In genomic region chr16:49484454-49484853, GRCh38 we compare ENCODE assay signal across 8 cellular contexts.
DNase-seq lines count a peak whose midpoint lies in the region; ATAC-seq, FAIRE-seq and TF ChIP-seq lines count a peak whose summit lies in the region.

No MANE protein-coding gene starts in this region.

- H3K4me3 ChIP-seq in K562 = no peak overlapping the region
- peak overlapping the region; percentile 2 for H3K4me3 ChIP-seq in lower leg skin (ENCODE audit: low read depth, poor library complexity, severe bottlenecking)
- no peak overlapping the region for H3K4me3 ChIP-seq in thyroid gland (replicated peaks in 1 of 3)

- H3K27me3 ChIP-seq in K562 (ENCODE audit: control insufficient read depth in 2 of 2, insufficient read depth in 2 of 2, low read length in 2 of 2) (peaks cover 0 to 15% of the 10 kb centered on the region in 2 experiments; a peak in 3 of 5 replicates), thyroid gland (no peaks in the 10 kb centered on the region)

- peak; percentile 77 for DNase-seq in GM12892 (ENCODE audit: insufficient read length)
- DNase-seq in K562 (ENCODE audit: extremely low read depth in 1 of 4, low spot score in 3 of 4) = peak; percentile 53 to 97 (median 93)
- peak; percentile 41 to 93 for DNase-seq in lower leg skin (ENCODE audit: low spot score in 2 of 2)
- peak; percentile 61 to 72 for DNase-seq in thyroid gland
- DNase-seq in stimulated activated naive CD4-positive, alpha-beta T cell treated with Interleukin-2 at 50 U/mL for 16 hours (lab: John Stamatoyannopoulos, UW) = no peak
- DNase-seq in dedifferentiated amniotic fluid mesenchymal stem cell (ENCODE audit: extremely low spot score) = no peak

- H3K36me3 ChIP-seq in K562 (ENCODE audit: control insufficient read depth, insufficient read depth, low read length) (no peaks in the 10 kb centered on the region), thyroid gland (no peaks in the 10 kb centered on the region)

- H2AFZ ChIP-seq in K562 (ENCODE audit: low read depth, low read length) = no peak overlapping the region

- TF ChIP-seq CTCF in K562 (IDR thresholded peaks at IDR 0.05 in 2 of 3, conservative IDR thresholded peaks at IDR 0.05 in 1 of 3; ENCODE audit: insufficient read depth in 2 of 3, low read depth in 1 of 3, low read length in 3 of 3) = no peak
- TF ChIP-seq CTCF in lower leg skin (IDR thresholded peaks at IDR 0.05) = no peak
- no peak for TF ChIP-seq CTCF in thyroid gland (IDR thresholded peaks at IDR 0.05)

- no peak for TF ChIP-seq EP300 in K562 (IDR thresholded peaks at IDR 0.05; ENCODE audit: low read length)

- in situ Hi-C loops in K562 (cut with MboI) = no loop called here

- intact Hi-C loops in K562 (cut with micrococcal nuclease) = no loop called here
- intact Hi-C loops in lower leg skin (cut with DNase I; ENCODE audit: low total_unique reads) = no loop called here
- intact Hi-C loops in thyroid gland (cut with DNase I) = no loop called here

- no peak overlapping the region for H3K27ac ChIP-seq in K562 (ENCODE audit: extremely low read depth, low read depth, low read length)
- peak overlapping the region in 1 of 3 donors; percentile 27 for H3K27ac ChIP-seq in thyroid gland

- POLR2A ChIA-PET in K562 (lab: Yijun Ruan, JAX) = no interaction called here

- no TSS peak for BruUV-seq in K562 (replicated peaks; lab: Mats Ljungman, UMichigan)

- no peaks in the 10 kb centered on the region for H3K79me2 ChIP-seq in K562 (ENCODE audit: control insufficient read depth, insufficient read depth, low read length)

- H3K9me3 ChIP-seq in K562 (replicated peaks; ENCODE audit: control insufficient read depth, insufficient read depth, low read depth, low read length) (no peaks in the 10 kb centered on the region), thyroid gland (no peaks in the 10 kb centered on the region)

- no peak for FAIRE-seq in GM12892 (lab: Jason Lieb, UNC)
- FAIRE-seq in K562 (lab: Jason Lieb, UNC) = peak; percentile 23

- no peaks in the 10 kb centered on the region for H4K20me1 ChIP-seq in K562 (replicated peaks; ENCODE audit: control insufficient read depth, insufficient read depth, low read length)

- H3K9ac ChIP-seq in K562 (ENCODE audit: insufficient read depth in 1 of 2, low read depth in 2 of 2, low read length in 2 of 2) = no peak overlapping the region

- no peak overlapping the region for H3K4me2 ChIP-seq in K562 (ENCODE audit: insufficient read depth, low read length)

- H3K4me1 ChIP-seq in K562 (replicated peaks in 1 of 2; ENCODE audit: control insufficient read depth in 2 of 2, insufficient read depth in 2 of 2, low read length in 2 of 2) = peaks cover 0 to 9% of the 10 kb centered on the region in 2 experiments; a peak in 1 of 5 replicates
- H3K4me1 ChIP-seq in thyroid gland = peaks cover 6 to 9% of the 10 kb centered on the region in 2 donors

- TF ChIP-seq RAD21 in K562 (CRISPR knock-in tag; conservative IDR thresholded peaks at IDR 0.05 in 1 of 2, IDR thresholded peaks at IDR 0.05 in 1 of 2) = no peak

- 6% methylated on average over 7 of the region's 18 CpGs for WGBS in K562 (ENCODE audit: insufficient coverage, low coverage, missing lambda C conversion rate)
- WGBS in lower leg skin, 2 donors = 1 to 3% methylated on average over 18 of the region's 18 CpGs
- 3 to 9% methylated on average over 17 to 18 of the region's 18 CpGs for WGBS in thyroid gland, 2 donors

- no peaks in the 10 kb centered on the region for H3K9me1 ChIP-seq in K562 (ENCODE audit: control insufficient read depth, insufficient read depth, low read length)

- peak; percentile 80 for ATAC-seq in HG03442 (IDR thresholded peaks at IDR 0.05; ENCODE audit: unreplicated experiment)
- peak; percentile 100 for ATAC-seq in K562
- no peak for ATAC-seq in GM21447 (IDR thresholded peaks at IDR 0.05; ENCODE audit: unreplicated experiment)

- TF ChIP-seq POLR2A in GM12892 (IDR thresholded peaks at IDR 0.05; ENCODE audit: low read depth, low read length) (no peak), K562 (conservative IDR thresholded peaks at IDR 0.05) (no peak), lower leg skin (IDR thresholded peaks at IDR 0.05) (no peak), thyroid gland (IDR thresholded peaks at IDR 0.05) (no peak)

- CTCF ChIA-PET in K562 (lab: Yijun Ruan, JAX; ENCODE audit: low intra/inter-chr PET ratio) = no interaction called here

TF ChIP-seq in K562, 482 proteins besides CTCF, POLR2A, EP300 and RAD21:
- TF ChIP-seq TFAM (CRISPR knock-in tag; conservative IDR thresholded peaks at IDR 0.05) (no peak), PRDM10 (IDR thresholded peaks at IDR 0.05; ENCODE audit: partially characterized antibody) (peak; percentile 33), NRF1 (conservative IDR thresholded peaks at IDR 0.05 in 1 of 2, IDR thresholded peaks at IDR 0.05 in 1 of 2) (peak; percentile 58 to 63; a peak in 3 of 4 replicates), ZNF785 (CRISPR knock-in tag; IDR thresholded peaks at IDR 0.05) (no peak), ZKSCAN1 (IDR thresholded peaks at IDR 0.05; ENCODE audit: low read depth, low read length) (no peak), RBM25 (IDR thresholded peaks at IDR 0.05; ENCODE audit: low read depth, low read length, severe bottlenecking) (peak; percentile 78), SP2 (IDR thresholded peaks at IDR 0.05; ENCODE audit: extremely low read depth, low read depth, low read length, poor library complexity, severe bottlenecking) (peak; percentile 13), NFYB (IDR thresholded peaks at IDR 0.05; ENCODE audit: extremely low read depth, insufficient read length) (peak; percentile 88), FOS (IDR thresholded peaks at IDR 0.05; ENCODE audit: extremely low read depth, insufficient read length) (peak; percentile 20), ETV1 (tag; conservative IDR thresholded peaks at IDR 0.05; ENCODE audit: low read depth) (no peak), ZNF75A (CRISPR knock-in tag; IDR thresholded peaks at IDR 0.05) (no peak), RFX5 (IDR thresholded peaks at IDR 0.05; ENCODE audit: low read depth, low read length) (no peak)

Comparison
In these comparisons a context has a peak if more than half of its experiments do, and no peak if none do; other contexts are left out.
1. DNase-seq: peak in GM12892 (single experiment), K562 (4 of 4), lower leg skin (2 of 2) and thyroid gland (2 of 2); none in stimulated activated naive CD4-positive, alpha-beta T cell treated with Interleukin-2 at 50 U/mL for 16 hours (single experiment) and dedifferentiated amniotic fluid mesenchymal stem cell (single experiment).